ENCODE assay signal across 9 cellular contexts in the genomic region with DNA sequence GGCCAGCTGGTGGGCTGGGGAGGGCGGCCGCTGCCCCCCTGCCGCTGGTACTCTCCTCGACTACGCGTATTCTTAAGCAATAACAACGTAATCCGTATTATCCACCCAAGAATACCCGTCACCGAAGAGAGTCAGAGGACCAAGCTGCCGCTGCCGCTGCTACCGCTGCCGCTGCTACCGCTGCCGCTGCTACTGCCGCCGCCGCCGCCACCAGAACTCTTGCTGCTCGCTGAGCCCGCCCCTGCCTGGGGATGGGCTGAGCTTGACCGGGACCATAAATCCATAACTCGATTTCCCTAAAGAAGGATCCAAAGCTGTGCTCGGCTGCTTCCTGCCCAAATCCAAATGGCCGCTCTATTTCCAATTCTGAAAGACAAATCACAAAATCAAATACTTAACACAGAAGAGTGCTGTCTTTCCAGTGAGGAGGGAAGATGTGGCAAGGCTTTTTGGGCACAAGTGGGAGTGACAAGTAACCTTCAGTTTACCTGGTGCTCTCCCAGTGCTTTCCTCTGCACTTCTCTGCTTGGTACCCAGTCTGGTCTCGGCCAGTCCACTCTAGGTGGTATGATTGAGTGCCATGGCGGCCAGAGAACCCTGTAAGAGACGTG.
DNase-seq lines count a peak whose midpoint lies in the region; ATAC-seq and TF ChIP-seq lines count a peak whose summit lies in the region.
"Had no signal": no experiment of that assay in that cellular context is flagged by ENCODE, and none has a peak within 500 bp of the region (broad histone marks: within the 10 kb centered on the region; RNA-seq: fewer than 3 reads in every experiment).

No MANE protein-coding gene starts in this region.

- no peaks in the 10 kb centered on the region for H3K79me2 ChIP-seq in OCI-LY7 (ENCODE audit: insufficient read depth, low read depth, low read length)

- H3K27me3 ChIP-seq in CD4-positive, CD25-positive, alpha-beta regulatory T cell (ENCODE audit: control insufficient read depth, insufficient read depth, low read length) = peaks cover 60% of the 10 kb centered on the region

- H3K9me2 ChIP-seq in OCI-LY7 (ENCODE audit: insufficient read depth, low read length) = no peaks in the 10 kb centered on the region

- peaks cover 0 to 6% (median 0%) of the 10 kb centered on the region in 7 donors for H3K9me3 Mint-ChIP-seq in CD4-positive, CD25-positive, alpha-beta regulatory T cell
- H3K9me3 Mint-ChIP-seq in activated naive CD8-positive, alpha-beta T cell treated with anti-CD3 and anti-CD28 coated beads, Interleukin-2, amount 10 ng/mL, durations not matched to agents 7 days and 5 days = no peaks in the 10 kb centered on the region

- no peak for TF ChIP-seq CTCF in OCI-LY7 (conservative IDR thresholded peaks at IDR 0.05; ENCODE audit: low read length)

- peak overlapping the region; percentile 16 for H3K4me3 ChIP-seq in CD4-positive, CD25-positive, alpha-beta regulatory T cell (ENCODE audit: low read depth, low read length)
- H3K4me3 ChIP-seq in iPS-11a (ENCODE audit: low read depth, low read length) (peak overlapping the region; percentile 45), OCI-LY7 (ENCODE audit: low read depth, low read length, poor library complexity, severe bottlenecking) (no peak overlapping the region)

- no peak overlapping the region for H3K27ac Mint-ChIP-seq in CD4-positive, CD25-positive, alpha-beta regulatory T cell
- H3K27ac Mint-ChIP-seq in activated naive CD8-positive, alpha-beta T cell treated with anti-CD3 and anti-CD28 coated beads, Interleukin-2, amount 10 ng/mL, durations not matched to agents 7 days and 5 days = no peak overlapping the region

- peak overlapping the region; percentile 71 to 93 (median 78) for H3K4me3 Mint-ChIP-seq in CD4-positive, CD25-positive, alpha-beta regulatory T cell
- peak overlapping the region; percentile 77 for H3K4me3 Mint-ChIP-seq in activated naive CD8-positive, alpha-beta T cell treated with anti-CD3 and anti-CD28 coated beads, Interleukin-2, amount 10 ng/mL, durations not matched to agents 7 days and 5 days

- peaks cover 22% of the 10 kb centered on the region for H3K4me1 ChIP-seq in CD4-positive, CD25-positive, alpha-beta regulatory T cell (ENCODE audit: control insufficient read depth, insufficient read depth, low read length, poor library complexity, severe bottlenecking)
- H3K4me1 ChIP-seq in OCI-LY7 (ENCODE audit: insufficient read depth, low read length, poor library complexity, severe bottlenecking) = no peaks in the 10 kb centered on the region

- no peak overlapping the region for H3K4me2 ChIP-seq in OCI-LY7 (ENCODE audit: low read length)

- peak in 1 of 2 donors; percentile 41 for ATAC-seq in CD4-positive, CD25-positive, alpha-beta regulatory T cell (ENCODE audit: low read depth in 2 of 2)
- ATAC-seq in activated naive CD8-positive, alpha-beta T cell treated with anti-CD3 and anti-CD28 coated beads, Interleukin-2, amount 10 ng/mL, durations not matched to agents 7 days and 5 days (ENCODE audit: low read depth) = peak; percentile 34
- ATAC-seq in stimulated activated naive CD8-positive, alpha-beta T cell treated with anti-CD3 and anti-CD28 coated beads, Interleukin-15, Interleukin-2, amounts not matched to agents 100 U/mL and 50 U/mL, for 24 hours = no peak
- ATAC-seq in HG02759 (IDR thresholded peaks at IDR 0.05; ENCODE audit: unreplicated experiment) = no peak
- ATAC-seq in GM18498 (IDR thresholded peaks at IDR 0.05; ENCODE audit: unreplicated experiment) = no peak

- H3K27ac ChIP-seq in CD4-positive, CD25-positive, alpha-beta regulatory T cell (ENCODE audit: insufficient read depth, low read length, poor library complexity, severe bottlenecking) = no peak overlapping the region
- H3K27ac ChIP-seq in OCI-LY7 (ENCODE audit: low read depth, low read length, poor library complexity, severe bottlenecking) = no peak overlapping the region
- H3K27ac ChIP-seq: epithelial cell of prostate had no signal

- peaks cover 0 to 38% (median 21%) of the 10 kb centered on the region in 4 donors for H3K4me1 Mint-ChIP-seq in CD4-positive, CD25-positive, alpha-beta regulatory T cell
- peaks cover 26% of the 10 kb centered on the region for H3K4me1 Mint-ChIP-seq in activated naive CD8-positive, alpha-beta T cell treated with anti-CD3 and anti-CD28 coated beads, Interleukin-2, amount 10 ng/mL, durations not matched to agents 7 days and 5 days

- POLR2A ChIA-PET in activated naive CD8-positive, alpha-beta T cell treated with anti-CD3 and anti-CD28 coated beads, Interleukin-2, amount 10 ng/mL, durations not matched to agents 7 days and 5 days (lab: Charles Lee) = no interaction called here
- POLR2A ChIA-PET in OCI-LY7 (lab: Charles Lee) = no interaction called here

- H3K36me3 ChIP-seq in CD4-positive, CD25-positive, alpha-beta regulatory T cell (ENCODE audit: control insufficient read depth, insufficient read depth, low read length) = no peaks in the 10 kb centered on the region
- no peaks in the 10 kb centered on the region for H3K36me3 ChIP-seq in OCI-LY7 (ENCODE audit: insufficient read depth, low read length)

- H3K9me3 ChIP-seq in CD4-positive, CD25-positive, alpha-beta regulatory T cell (ENCODE audit: control insufficient read depth in 2 of 2, low read length in 2 of 2) = peaks cover 0 to 2% of the 10 kb centered on the region in 2 experiments
- H3K9me3 ChIP-seq in OCI-LY7 (ENCODE audit: low read length) = no peaks in the 10 kb centered on the region

- H2AFZ ChIP-seq in OCI-LY7 (ENCODE audit: low read length) = no peak overlapping the region

- intact Hi-C loops in OCI-LY7 (cut with micrococcal nuclease; ENCODE audit: unreplicated experiment) = no loop called here

- DNase-seq in CD4-positive, CD25-positive, alpha-beta regulatory T cell = peak in 1 of 3 donors; percentile 35
- DNase-seq in HuH-7 (ENCODE audit: low spot score) = peak; percentile 49
- peak; percentile 52 for DNase-seq in activated naive CD8-positive, alpha-beta T cell treated with anti-CD3 and anti-CD28 coated beads, Interleukin-2, amount 10 ng/mL, durations not matched to agents 7 days and 5 days
- DNase-seq in stimulated activated naive CD8-positive, alpha-beta T cell treated with anti-CD3 and anti-CD28 coated beads, Interleukin-15, Interleukin-2, amounts not matched to agents 100 U/mL and 50 U/mL, for 24 hours = peak; percentile 25
- DNase-seq in OCI-LY7 (ENCODE audit: low spot score) = no peak

- no peaks in the 10 kb centered on the region for H3K36me3 Mint-ChIP-seq in CD4-positive, CD25-positive, alpha-beta regulatory T cell
- no peaks in the 10 kb centered on the region for H3K36me3 Mint-ChIP-seq in activated naive CD8-positive, alpha-beta T cell treated with anti-CD3 and anti-CD28 coated beads, Interleukin-2, amount 10 ng/mL, durations not matched to agents 7 days and 5 days

- H4K20me1 ChIP-seq in OCI-LY7 (ENCODE audit: insufficient read depth, low read length) = no peaks in the 10 kb centered on the region

- peaks cover 76% of the 10 kb centered on the region for H3K27me3 Mint-ChIP-seq in CD4-positive, CD25-positive, alpha-beta regulatory T cell
- peaks cover 76% of the 10 kb centered on the region for H3K27me3 Mint-ChIP-seq in activated naive CD8-positive, alpha-beta T cell treated with anti-CD3 and anti-CD28 coated beads, Interleukin-2, amount 10 ng/mL, durations not matched to agents 7 days and 5 days

- BruUV-seq in OCI-LY7 (replicated peaks; lab: Mats Ljungman, UMichigan) = no TSS peak

- CTCF ChIA-PET in OCI-LY7 (lab: Charles Lee; ENCODE audit: unreplicated experiment) = no interaction called here
